15 cellular contexts compared by ENCODE assay signal in genomic region chr4:137519406-137519805, GRCh38. TPM values are rescaled to one million over a fixed set of nuclear protein-coding genes. Genes with fewer than 3 reads are reported as not detected.
DNase-seq lines count a peak whose midpoint lies in the region; ATAC-seq and TF ChIP-seq lines count a peak whose summit lies in the region.
"Had no signal": no experiment of that assay in that cellular context is flagged by ENCODE, and none has a peak within 500 bp of the region (broad histone marks: within the 10 kb centered on the region; RNA-seq: fewer than 3 reads in every experiment).

No MANE protein-coding gene starts in this region.

- no peak overlapping the region for H3K4me3 Mint-ChIP-seq in mesothelial cell of epicardium
- H3K4me3 Mint-ChIP-seq: activated B cell treated with CpG ODN at 0.5 μM for 24 hours had no signal

- H3K27ac Mint-ChIP-seq in mesothelial cell of epicardium, result peak overlapping the region; percentile 58
- H3K27ac Mint-ChIP-seq: activated B cell treated with CpG ODN at 0.5 μM for 24 hours had no signal

- ATAC-seq in GM18858 (IDR thresholded peaks at IDR 0.05; ENCODE audit: unreplicated experiment), result no peak
- ATAC-seq: pancreas had no signal

- H3K4me1 Mint-ChIP-seq in mesothelial cell of epicardium, result peaks cover 35% of the 10 kb centered on the region
- H3K4me1 Mint-ChIP-seq: activated B cell treated with CpG ODN at 0.5 μM for 24 hours had no signal

- no peaks in the 10 kb centered on the region for H3K9me3 Mint-ChIP-seq in mesothelial cell of epicardium
- H3K9me3 Mint-ChIP-seq: activated B cell treated with CpG ODN at 0.5 μM for 24 hours had no signal

- peak; percentile 24 for DNase-seq in AG08396 (ENCODE audit: low spot score)
- peak; percentile 31 for DNase-seq in NCI-H446 treated with DMSO at 0.1 percent for 48 hours (lab: John Stamatoyannopoulos, UW)
- peak; percentile 81 for DNase-seq in choroid plexus epithelial cell (ENCODE audit: low read depth)
- DNase-seq in mesothelial cell of epicardium (ENCODE audit: low spot score in 2 of 2, unreplicated experiment in 2 of 2), result no peak
- no peak for DNase-seq in NCI-H1105 treated with DMSO at 0.1 percent for 48 hours (lab: John Stamatoyannopoulos, UW)
- DNase-seq in activated CD8-positive, alpha-beta memory T cell treated with anti-CD3 and anti-CD28 coated beads, Interleukin-2, amount 50 U/mL, for 4 hours, result no peak
- DNase-seq in SW480 (ENCODE audit: low spot score), result no peak
- DNase-seq: activated B cell treated with CpG ODN at 0.5 μM for 24 hours; activated T-cell treated with anti-CD3 and anti-CD28 coated beads, Interleukin-2, amount 50 U/mL, for 1 hour; amygdala; mammary epithelial cell; NCI-H1930; NCI-H774; pancreas had no signal

- no peak overlapping the region for H3K4me3 ChIP-seq in choroid plexus epithelial cell (ENCODE audit: low read depth, low read length)
- H3K4me3 ChIP-seq: pancreas had no signal

- H3K36me3 Mint-ChIP-seq in mesothelial cell of epicardium, result peaks cover 26% of the 10 kb centered on the region

- H3K27me3 Mint-ChIP-seq in mesothelial cell of epicardium (ENCODE audit: low read depth), result no peaks in the 10 kb centered on the region
- H3K27me3 Mint-ChIP-seq: activated B cell treated with CpG ODN at 0.5 μM for 24 hours had no signal

- no peak for TF ChIP-seq CTCF in choroid plexus epithelial cell (conservative IDR thresholded peaks at IDR 0.05; ENCODE audit: low read depth, low read length)
- no peak for TF ChIP-seq CTCF in mesothelial cell of epicardium (IDR thresholded peaks at IDR 0.05; ENCODE audit: unreplicated experiment)

RNA-seq across cellular contexts. Expression of gene PCDH18, which starts 12.9 kb away (rescaled TPM):
- 112 to 127 TPM (median 121 TPM) in 3 replicates for total RNA-seq in mesothelial cell of epicardium
- total RNA-seq: activated B cell treated with CpG ODN at 0.5 μM for 24 hours had no signal

Comparison
In these comparisons a context has a peak if more than half of its experiments do, and no peak if none do; other contexts are left out.
1. DNase-seq: peak in AG08396 (single experiment), NCI-H446 treated with DMSO at 0.1 percent for 48 hours (single experiment) and choroid plexus epithelial cell (single experiment); none in mesothelial cell of epicardium (0 of 2), NCI-H1105 treated with DMSO at 0.1 percent for 48 hours (single experiment), activated CD8-positive, alpha-beta memory T cell treated with anti-CD3 and anti-CD28 coated beads, Interleukin-2, amount 50 U/mL, for 4 hours (single experiment) and SW480 (single experiment).